ENCODE assay signal across 1 cellular context in the genomic region with DNA sequence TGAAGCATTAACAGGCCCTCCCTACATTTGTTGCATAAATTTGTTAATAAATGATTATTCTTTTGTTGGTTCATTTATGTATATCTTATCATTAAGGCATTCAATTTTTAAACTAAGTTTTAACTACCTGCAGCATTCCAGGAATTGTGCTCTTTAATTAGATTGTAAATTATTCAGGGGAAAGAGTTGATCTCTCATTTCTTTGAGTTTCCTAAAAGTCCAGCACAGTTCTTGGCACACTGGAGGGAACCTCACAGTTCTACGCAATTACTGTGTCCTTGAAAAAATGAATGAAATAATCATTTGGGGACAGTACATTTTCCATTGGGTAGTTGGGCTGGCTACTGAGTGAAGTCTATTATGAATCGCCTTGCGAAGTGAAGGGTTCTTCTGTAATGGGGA.
A peak's percentile ranks its signal among the peaks of the same experiment; 100 is the strongest.
TF ChIP-seq lines count a peak whose summit lies in the region.

No MANE protein-coding gene starts in this region.

TF ChIP-seq in K562, 482 proteins besides CTCF, POLR2A, EP300 and RAD21 (continued from another document):
- TF ChIP-seq, protein P1, sequence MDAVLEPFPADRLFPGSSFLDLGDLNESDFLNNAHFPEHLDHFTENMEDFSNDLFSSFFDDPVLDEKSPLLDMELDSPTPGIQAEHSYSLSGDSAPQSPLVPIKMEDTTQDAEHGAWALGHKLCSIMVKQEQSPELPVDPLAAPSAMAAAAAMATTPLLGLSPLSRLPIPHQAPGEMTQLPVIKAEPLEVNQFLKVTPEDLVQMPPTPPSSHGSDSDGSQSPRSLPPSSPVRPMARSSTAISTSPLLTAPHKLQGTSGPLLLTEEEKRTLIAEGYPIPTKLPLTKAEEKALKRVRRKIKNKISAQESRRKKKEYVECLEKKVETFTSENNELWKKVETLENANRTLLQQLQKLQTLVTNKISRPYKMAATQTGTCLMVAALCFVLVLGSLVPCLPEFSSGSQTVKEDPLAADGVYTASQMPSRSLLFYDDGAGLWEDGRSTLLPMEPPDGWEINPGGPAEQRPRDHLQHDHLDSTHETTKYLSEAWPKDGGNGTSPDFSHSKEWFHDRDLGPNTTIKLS (IDR thresholded peaks at IDR 0.05; ENCODE audit: borderline replicate concordance, low read depth) = no peak
- TF ChIP-seq KDM2B (CRISPR knock-in tag; IDR thresholded peaks at IDR 0.05) (no peak), IFI16 (CRISPR knock-in tag; IDR thresholded peaks at IDR 0.05) (0 out of 2 replicates have a peak, but pooled peaks have one; percentile 35), PHB2 (IDR thresholded peaks at IDR 0.05; ENCODE audit: low read depth) (no peak), ZNF445 (CRISPR knock-in tag; IDR thresholded peaks at IDR 0.05; ENCODE audit: low read depth) (no peak), MCM2 (IDR thresholded peaks at IDR 0.05; ENCODE audit: low read depth) (no peak), CBFB (CRISPR knock-in tag; IDR thresholded peaks at IDR 0.05) (no peak), ZNF134 (CRISPR knock-in tag; conservative IDR thresholded peaks at IDR 0.05) (0 out of 2 replicates have a peak, but pooled peaks have one; percentile 33), KHSRP (IDR thresholded peaks at IDR 0.05) (no peak), FOXA1 (IDR thresholded peaks at IDR 0.05; ENCODE audit: borderline replicate concordance) (no peak), PURB (CRISPR knock-in tag; IDR thresholded peaks at IDR 0.05; ENCODE audit: low read depth) (no peak), ZNF41 (CRISPR knock-in tag; conservative IDR thresholded peaks at IDR 0.05) (peak; percentile 62; the same call in 1 of the 2 replicates), FOXJ2 (tag; IDR thresholded peaks at IDR 0.05) (0 out of 2 replicates have a peak, but pooled peaks have one; percentile 15), RBM34 (IDR thresholded peaks at IDR 0.05; ENCODE audit: borderline replicate concordance, insufficient read depth, low read length) (no peak), ZNF324 (CRISPR knock-in tag; IDR thresholded peaks at IDR 0.05) (peak; percentile 54; the same call in 1 of the 2 replicates), DACH1 (IDR thresholded peaks at IDR 0.05; ENCODE audit: partially characterized antibody) (no peak), NFATC3 (IDR thresholded peaks at IDR 0.05) (0 out of 2 replicates have a peak, but pooled peaks have one; percentile 72), ETV5 (CRISPR knock-in tag; IDR thresholded peaks at IDR 0.05; ENCODE audit: low read depth) (no peak), JUN (IDR thresholded peaks at IDR 0.05; ENCODE audit: borderline replicate concordance, low read depth, low read length) (no peak), JUN (CRISPR knock-in tag; IDR thresholded peaks at IDR 0.05; ENCODE audit: borderline replicate concordance) (no peak), XRCC3 (IDR thresholded peaks at IDR 0.05) (no peak), ZC3H4 (CRISPR knock-in tag; IDR thresholded peaks at IDR 0.05; ENCODE audit: borderline replicate concordance) (no peak)
- TF ChIP-seq, protein P2, sequence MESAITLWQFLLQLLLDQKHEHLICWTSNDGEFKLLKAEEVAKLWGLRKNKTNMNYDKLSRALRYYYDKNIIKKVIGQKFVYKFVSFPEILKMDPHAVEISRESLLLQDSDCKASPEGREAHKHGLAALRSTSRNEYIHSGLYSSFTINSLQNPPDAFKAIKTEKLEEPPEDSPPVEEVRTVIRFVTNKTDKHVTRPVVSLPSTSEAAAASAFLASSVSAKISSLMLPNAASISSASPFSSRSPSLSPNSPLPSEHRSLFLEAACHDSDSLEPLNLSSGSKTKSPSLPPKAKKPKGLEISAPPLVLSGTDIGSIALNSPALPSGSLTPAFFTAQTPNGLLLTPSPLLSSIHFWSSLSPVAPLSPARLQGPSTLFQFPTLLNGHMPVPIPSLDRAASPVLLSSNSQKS (CRISPR knock-in tag; IDR thresholded peaks at IDR 0.05) = no peak
- TF ChIP-seq, protein P3, sequence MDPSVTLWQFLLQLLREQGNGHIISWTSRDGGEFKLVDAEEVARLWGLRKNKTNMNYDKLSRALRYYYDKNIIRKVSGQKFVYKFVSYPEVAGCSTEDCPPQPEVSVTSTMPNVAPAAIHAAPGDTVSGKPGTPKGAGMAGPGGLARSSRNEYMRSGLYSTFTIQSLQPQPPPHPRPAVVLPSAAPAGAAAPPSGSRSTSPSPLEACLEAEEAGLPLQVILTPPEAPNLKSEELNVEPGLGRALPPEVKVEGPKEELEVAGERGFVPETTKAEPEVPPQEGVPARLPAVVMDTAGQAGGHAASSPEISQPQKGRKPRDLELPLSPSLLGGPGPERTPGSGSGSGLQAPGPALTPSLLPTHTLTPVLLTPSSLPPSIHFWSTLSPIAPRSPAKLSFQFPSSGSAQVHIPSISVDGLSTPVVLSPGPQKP (CRISPR knock-in tag; IDR thresholded peaks at IDR 0.05) = no peak
- TF ChIP-seq, protein P4, sequence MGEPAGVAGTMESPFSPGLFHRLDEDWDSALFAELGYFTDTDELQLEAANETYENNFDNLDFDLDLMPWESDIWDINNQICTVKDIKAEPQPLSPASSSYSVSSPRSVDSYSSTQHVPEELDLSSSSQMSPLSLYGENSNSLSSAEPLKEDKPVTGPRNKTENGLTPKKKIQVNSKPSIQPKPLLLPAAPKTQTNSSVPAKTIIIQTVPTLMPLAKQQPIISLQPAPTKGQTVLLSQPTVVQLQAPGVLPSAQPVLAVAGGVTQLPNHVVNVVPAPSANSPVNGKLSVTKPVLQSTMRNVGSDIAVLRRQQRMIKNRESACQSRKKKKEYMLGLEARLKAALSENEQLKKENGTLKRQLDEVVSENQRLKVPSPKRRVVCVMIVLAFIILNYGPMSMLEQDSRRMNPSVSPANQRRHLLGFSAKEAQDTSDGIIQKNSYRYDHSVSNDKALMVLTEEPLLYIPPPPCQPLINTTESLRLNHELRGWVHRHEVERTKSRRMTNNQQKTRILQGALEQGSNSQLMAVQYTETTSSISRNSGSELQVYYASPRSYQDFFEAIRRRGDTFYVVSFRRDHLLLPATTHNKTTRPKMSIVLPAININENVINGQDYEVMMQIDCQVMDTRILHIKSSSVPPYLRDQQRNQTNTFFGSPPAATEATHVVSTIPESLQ (CRISPR knock-in tag; IDR thresholded peaks at IDR 0.05) = no peak
- TF ChIP-seq, protein P5, sequence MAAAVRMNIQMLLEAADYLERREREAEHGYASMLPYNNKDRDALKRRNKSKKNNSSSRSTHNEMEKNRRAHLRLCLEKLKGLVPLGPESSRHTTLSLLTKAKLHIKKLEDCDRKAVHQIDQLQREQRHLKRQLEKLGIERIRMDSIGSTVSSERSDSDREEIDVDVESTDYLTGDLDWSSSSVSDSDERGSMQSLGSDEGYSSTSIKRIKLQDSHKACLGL (CRISPR knock-in tag; IDR thresholded peaks at IDR 0.05; ENCODE audit: borderline replicate concordance, poor library complexity, severe bottlenecking) = no peak
- TF ChIP-seq, protein P6, sequence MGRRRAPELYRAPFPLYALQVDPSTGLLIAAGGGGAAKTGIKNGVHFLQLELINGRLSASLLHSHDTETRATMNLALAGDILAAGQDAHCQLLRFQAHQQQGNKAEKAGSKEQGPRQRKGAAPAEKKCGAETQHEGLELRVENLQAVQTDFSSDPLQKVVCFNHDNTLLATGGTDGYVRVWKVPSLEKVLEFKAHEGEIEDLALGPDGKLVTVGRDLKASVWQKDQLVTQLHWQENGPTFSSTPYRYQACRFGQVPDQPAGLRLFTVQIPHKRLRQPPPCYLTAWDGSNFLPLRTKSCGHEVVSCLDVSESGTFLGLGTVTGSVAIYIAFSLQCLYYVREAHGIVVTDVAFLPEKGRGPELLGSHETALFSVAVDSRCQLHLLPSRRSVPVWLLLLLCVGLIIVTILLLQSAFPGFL (CRISPR knock-in tag; IDR thresholded peaks at IDR 0.05) = no peak
